ENCODE assay signal across 1 cellular context in the genomic region with DNA sequence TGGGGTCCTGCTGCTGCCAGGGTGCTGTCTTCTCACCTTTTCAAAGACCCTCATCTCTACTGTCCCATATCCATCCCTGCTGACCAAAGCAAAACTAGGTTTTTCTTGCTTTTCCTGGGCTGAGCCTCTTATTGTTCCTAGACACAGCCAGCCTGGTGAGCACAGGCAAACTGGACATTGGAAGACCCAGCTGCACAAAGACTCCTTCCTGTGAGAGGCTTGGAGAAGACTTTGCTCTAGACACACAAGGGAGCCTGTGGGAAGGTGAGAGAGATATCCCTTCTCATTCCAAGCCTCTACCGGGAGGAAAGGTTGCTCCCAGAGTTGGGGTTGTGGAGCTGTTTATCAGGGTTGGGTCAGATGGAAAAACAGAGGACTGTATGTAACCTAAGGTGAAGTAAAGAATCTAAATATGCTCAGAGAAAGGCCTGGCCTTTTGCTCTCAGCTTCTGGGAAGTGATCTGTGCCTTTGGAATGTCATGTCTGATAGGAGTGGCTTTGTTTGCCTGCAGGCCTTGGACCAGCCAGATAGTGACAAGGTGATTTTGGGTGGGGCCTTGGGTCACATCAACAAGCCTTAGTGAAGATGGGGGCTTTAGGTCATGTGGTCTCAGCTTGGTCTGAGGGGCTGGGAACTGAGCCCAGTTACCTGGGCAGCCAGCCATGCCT.
TF ChIP-seq lines count a peak whose summit lies in the region.

No MANE protein-coding gene starts in this region.

TF ChIP-seq in GM23338, 12 proteins besides CTCF, POLR2A, EP300 and RAD21 (continued from another document):
- TF ChIP-seq, protein P1, sequence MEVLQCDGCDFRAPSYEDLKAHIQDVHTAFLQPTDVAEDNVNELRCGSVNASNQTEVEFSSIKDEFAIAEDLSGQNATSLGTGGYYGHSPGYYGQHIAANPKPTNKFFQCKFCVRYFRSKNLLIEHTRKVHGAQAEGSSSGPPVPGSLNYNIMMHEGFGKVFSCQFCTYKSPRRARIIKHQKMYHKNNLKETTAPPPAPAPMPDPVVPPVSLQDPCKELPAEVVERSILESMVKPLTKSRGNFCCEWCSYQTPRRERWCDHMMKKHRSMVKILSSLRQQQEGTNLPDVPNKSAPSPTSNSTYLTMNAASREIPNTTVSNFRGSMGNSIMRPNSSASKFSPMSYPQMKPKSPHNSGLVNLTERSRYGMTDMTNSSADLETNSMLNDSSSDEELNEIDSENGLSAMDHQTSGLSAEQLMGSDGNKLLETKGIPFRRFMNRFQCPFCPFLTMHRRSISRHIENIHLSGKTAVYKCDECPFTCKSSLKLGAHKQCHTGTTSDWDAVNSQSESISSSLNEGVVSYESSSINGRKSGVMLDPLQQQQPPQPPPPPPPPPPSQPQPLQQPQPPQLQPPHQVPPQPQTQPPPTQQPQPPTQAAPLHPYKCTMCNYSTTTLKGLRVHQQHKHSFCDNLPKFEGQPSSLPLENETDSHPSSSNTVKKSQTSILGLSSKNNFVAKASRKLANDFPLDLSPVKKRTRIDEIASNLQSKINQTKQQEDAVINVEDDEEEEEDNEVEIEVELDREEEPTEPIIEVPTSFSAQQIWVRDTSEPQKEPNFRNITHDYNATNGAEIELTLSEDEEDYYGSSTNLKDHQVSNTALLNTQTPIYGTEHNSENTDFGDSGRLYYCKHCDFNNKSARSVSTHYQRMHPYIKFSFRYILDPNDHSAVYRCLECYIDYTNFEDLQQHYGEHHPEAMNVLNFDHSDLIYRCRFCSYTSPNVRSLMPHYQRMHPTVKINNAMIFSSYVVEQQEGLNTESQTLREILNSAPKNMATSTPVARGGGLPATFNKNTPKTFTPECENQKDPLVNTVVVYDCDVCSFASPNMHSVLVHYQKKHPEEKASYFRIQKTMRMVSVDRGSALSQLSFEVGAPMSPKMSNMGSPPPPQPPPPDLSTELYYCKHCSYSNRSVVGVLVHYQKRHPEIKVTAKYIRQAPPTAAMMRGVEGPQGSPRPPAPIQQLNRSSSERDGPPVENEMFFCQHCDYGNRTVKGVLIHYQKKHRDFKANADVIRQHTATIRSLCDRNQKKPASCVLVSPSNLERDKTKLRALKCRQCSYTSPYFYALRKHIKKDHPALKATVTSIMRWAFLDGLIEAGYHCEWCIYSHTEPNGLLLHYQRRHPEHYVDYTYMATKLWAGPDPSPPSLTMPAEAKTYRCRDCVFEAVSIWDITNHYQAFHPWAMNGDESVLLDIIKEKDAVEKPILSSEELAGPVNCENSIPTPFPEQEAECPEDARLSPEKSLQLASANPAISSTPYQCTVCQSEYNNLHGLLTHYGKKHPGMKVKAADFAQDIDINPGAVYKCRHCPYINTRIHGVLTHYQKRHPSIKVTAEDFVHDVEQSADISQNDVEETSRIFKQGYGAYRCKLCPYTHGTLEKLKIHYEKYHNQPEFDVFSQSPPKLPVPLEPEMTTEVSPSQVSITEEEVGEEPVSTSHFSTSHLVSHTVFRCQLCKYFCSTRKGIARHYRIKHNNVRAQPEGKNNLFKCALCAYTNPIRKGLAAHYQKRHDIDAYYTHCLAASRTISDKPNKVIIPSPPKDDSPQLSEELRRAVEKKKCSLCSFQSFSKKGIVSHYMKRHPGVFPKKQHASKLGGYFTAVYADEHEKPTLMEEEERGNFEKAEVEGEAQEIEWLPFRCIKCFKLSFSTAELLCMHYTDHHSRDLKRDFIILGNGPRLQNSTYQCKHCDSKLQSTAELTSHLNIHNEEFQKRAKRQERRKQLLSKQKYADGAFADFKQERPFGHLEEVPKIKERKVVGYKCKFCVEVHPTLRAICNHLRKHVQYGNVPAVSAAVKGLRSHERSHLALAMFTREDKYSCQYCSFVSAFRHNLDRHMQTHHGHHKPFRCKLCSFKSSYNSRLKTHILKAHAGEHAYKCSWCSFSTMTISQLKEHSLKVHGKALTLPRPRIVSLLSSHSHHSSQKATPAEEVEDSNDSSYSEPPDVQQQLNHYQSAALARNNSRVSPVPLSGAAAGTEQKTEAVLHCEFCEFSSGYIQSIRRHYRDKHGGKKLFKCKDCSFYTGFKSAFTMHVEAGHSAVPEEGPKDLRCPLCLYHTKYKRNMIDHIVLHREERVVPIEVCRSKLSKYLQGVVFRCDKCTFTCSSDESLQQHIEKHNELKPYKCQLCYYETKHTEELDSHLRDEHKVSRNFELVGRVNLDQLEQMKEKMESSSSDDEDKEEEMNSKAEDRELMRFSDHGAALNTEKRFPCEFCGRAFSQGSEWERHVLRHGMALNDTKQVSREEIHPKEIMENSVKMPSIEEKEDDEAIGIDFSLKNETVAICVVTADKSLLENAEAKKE (CRISPR knock-in tag; IDR thresholded peaks at IDR 0.05): no peak
- TF ChIP-seq NANOG (IDR thresholded peaks at IDR 0.05; ENCODE audit: borderline replicate concordance): no peak
- TF ChIP-seq ZNF331 (CRISPR knock-in tag; IDR thresholded peaks at IDR 0.05; ENCODE audit: low read depth): no peak
- TF ChIP-seq EZH2 (IDR thresholded peaks at IDR 0.05; ENCODE audit: low read depth, unreplicated experiment): no peak
- no peak for TF ChIP-seq STAT1 (IDR thresholded peaks at IDR 0.05; ENCODE audit: unreplicated experiment)
- TF ChIP-seq EZH2phosphoT487 (IDR thresholded peaks at IDR 0.05; ENCODE audit: unreplicated experiment): no peak
- no peak for TF ChIP-seq JUNB (IDR thresholded peaks at IDR 0.05; ENCODE audit: unreplicated experiment)
- TF ChIP-seq, protein P2, sequence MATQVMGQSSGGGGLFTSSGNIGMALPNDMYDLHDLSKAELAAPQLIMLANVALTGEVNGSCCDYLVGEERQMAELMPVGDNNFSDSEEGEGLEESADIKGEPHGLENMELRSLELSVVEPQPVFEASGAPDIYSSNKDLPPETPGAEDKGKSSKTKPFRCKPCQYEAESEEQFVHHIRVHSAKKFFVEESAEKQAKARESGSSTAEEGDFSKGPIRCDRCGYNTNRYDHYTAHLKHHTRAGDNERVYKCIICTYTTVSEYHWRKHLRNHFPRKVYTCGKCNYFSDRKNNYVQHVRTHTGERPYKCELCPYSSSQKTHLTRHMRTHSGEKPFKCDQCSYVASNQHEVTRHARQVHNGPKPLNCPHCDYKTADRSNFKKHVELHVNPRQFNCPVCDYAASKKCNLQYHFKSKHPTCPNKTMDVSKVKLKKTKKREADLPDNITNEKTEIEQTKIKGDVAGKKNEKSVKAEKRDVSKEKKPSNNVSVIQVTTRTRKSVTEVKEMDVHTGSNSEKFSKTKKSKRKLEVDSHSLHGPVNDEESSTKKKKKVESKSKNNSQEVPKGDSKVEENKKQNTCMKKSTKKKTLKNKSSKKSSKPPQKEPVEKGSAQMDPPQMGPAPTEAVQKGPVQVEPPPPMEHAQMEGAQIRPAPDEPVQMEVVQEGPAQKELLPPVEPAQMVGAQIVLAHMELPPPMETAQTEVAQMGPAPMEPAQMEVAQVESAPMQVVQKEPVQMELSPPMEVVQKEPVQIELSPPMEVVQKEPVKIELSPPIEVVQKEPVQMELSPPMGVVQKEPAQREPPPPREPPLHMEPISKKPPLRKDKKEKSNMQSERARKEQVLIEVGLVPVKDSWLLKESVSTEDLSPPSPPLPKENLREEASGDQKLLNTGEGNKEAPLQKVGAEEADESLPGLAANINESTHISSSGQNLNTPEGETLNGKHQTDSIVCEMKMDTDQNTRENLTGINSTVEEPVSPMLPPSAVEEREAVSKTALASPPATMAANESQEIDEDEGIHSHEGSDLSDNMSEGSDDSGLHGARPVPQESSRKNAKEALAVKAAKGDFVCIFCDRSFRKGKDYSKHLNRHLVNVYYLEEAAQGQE (IDR thresholded peaks at IDR 0.05; ENCODE audit: unreplicated experiment): no peak
